ENCODE assay signal across 9 cellular contexts in genomic region chr11:12680246-12680939, GRCh38. TPM values are rescaled to one million over a fixed set of nuclear protein-coding genes. Genes with fewer than 3 reads are reported as not detected.
DNase-seq lines count a peak whose midpoint lies in the region; ATAC-seq and TF ChIP-seq lines count a peak whose summit lies in the region.
"Had no signal": no experiment of that assay in that cellular context is flagged by ENCODE, and none has a peak within 500 bp of the region (broad histone marks: within the 10 kb centered on the region; RNA-seq: fewer than 3 reads in every experiment).

No MANE protein-coding gene starts in this region.

- no peaks in the 10 kb centered on the region for H3K36me3 ChIP-seq in stomach

- H3K4me3 ChIP-seq in stomach, result peak overlapping the region in 3 of 4 donors; percentile 1 to 24 (median 9)

- no peak for ATAC-seq in stimulated activated naive CD8-positive, alpha-beta T cell treated with anti-CD3 and anti-CD28 coated beads, Interleukin-15, Interleukin-2, amounts not matched to agents 100 U/mL and 50 U/mL, for 24 hours
- ATAC-seq in stimulated activated naive CD8-positive, alpha-beta T cell treated with anti-CD3 and anti-CD28 coated beads, Interleukin-15, amount 100 ng/mL, for 72 hours, result no peak
- ATAC-seq in HG03196 (IDR thresholded peaks at IDR 0.05; ENCODE audit: unreplicated experiment) (no peak), GM21825 (IDR thresholded peaks at IDR 0.05; ENCODE audit: unreplicated experiment) (no peak)

- intact Hi-C loops in stomach (cut with DNase I; ENCODE audit: low total_unique reads), result no loop called here

- H3K9me3 Mint-ChIP-seq in stimulated activated naive CD8-positive, alpha-beta T cell treated with anti-CD3 and anti-CD28 coated beads, Interleukin-15, amount 100 ng/mL, for 72 hours, result no peaks in the 10 kb centered on the region
- H3K9me3 Mint-ChIP-seq: stimulated activated naive CD8-positive, alpha-beta T cell treated with anti-CD3 and anti-CD28 coated beads, Interleukin-15, Interleukin-2, amounts not matched to agents 100 ng/mL and 50 ng/mL, for 24 hours had no signal

- no peaks in the 10 kb centered on the region for H3K9me3 ChIP-seq in stomach

- no peak for TF ChIP-seq POLR2A in stomach (IDR thresholded peaks at IDR 0.05)

- peaks cover 39 to 95% (median 67%) of the 10 kb centered on the region in 4 donors for H3K4me1 ChIP-seq in stomach

- 12 to 15% (median 13%) methylated on average over 21 of the region's 21 CpGs for WGBS in stomach, 5 donors

- no peak overlapping the region for H3K27ac Mint-ChIP-seq in stimulated activated naive CD8-positive, alpha-beta T cell treated with anti-CD3 and anti-CD28 coated beads, Interleukin-15, amount 100 ng/mL, for 72 hours
- H3K27ac Mint-ChIP-seq: stimulated activated naive CD8-positive, alpha-beta T cell treated with anti-CD3 and anti-CD28 coated beads, Interleukin-15, Interleukin-2, amounts not matched to agents 100 ng/mL and 50 ng/mL, for 24 hours had no signal

- peaks cover 99% of the 10 kb centered on the region for H3K27me3 Mint-ChIP-seq in stimulated activated naive CD8-positive, alpha-beta T cell treated with anti-CD3 and anti-CD28 coated beads, Interleukin-15, amount 100 ng/mL, for 72 hours

- peaks cover 0 to under 1% (median 0%) of the 10 kb centered on the region in 3 donors for H3K27me3 ChIP-seq in stomach

- peak overlapping the region in 1 of 2 donors; percentile 29 for H3K4me3 Mint-ChIP-seq in stimulated activated naive CD8-positive, alpha-beta T cell treated with anti-CD3 and anti-CD28 coated beads, Interleukin-15, amount 100 ng/mL, for 72 hours
- H3K4me3 Mint-ChIP-seq: stimulated activated naive CD8-positive, alpha-beta T cell treated with anti-CD3 and anti-CD28 coated beads, Interleukin-15, Interleukin-2, amounts not matched to agents 100 ng/mL and 50 ng/mL, for 24 hours had no signal

- TF ChIP-seq CTCF in stomach (IDR thresholded peaks at IDR 0.05), result no peak

- H3K4me1 Mint-ChIP-seq in stimulated activated naive CD8-positive, alpha-beta T cell treated with anti-CD3 and anti-CD28 coated beads, Interleukin-15, amount 100 ng/mL, for 72 hours, result peaks cover 7% of the 10 kb centered on the region

- peak; percentile 3 for DNase-seq in stimulated activated naive CD8-positive, alpha-beta T cell treated with anti-CD3 and anti-CD28 coated beads, Interleukin-15, Interleukin-2, amounts not matched to agents 100 U/mL and 50 U/mL, for 24 hours
- no peak for DNase-seq in stimulated activated naive CD8-positive, alpha-beta T cell treated with anti-CD3 and anti-CD28 coated beads, Interleukin-15, amount 100 ng/mL, for 72 hours
- DNase-seq in NCI-H748 treated with DMSO at 0.1 percent for 48 hours (lab: John Stamatoyannopoulos, UW) (peak; percentile 83), cerebellar cortex (ENCODE audit: low spot score) (peak; percentile 61), inferior parietal cortex (ENCODE audit: extremely low spot score) (peak; percentile 82), stomach (peak; percentile 88)

- H3K27ac ChIP-seq in stomach, result peak overlapping the region; percentile 78 to 99 (median 81)

- TF ChIP-seq EP300 in stomach (IDR thresholded peaks at IDR 0.05), result peak; percentile 5

RNA-seq across cellular contexts. Expression of gene TEAD1, which starts 6.2 kb away (rescaled TPM):
- total RNA-seq in stomach, result 100 to 1,000 TPM in 1 of 5 donors, 10 to 100 TPM in 4; 52.5 to 133 (median 85.0) TPM
- polyA plus RNA-seq in stomach, result 10 to 100 TPM in 1 of 3 donors, 1 to 10 TPM in 2; 4.9 to 13.1 (median 8.4) TPM

Comparison
In these comparisons a context has a peak if more than half of its experiments do, and no peak if none do; other contexts are left out.
1. DNase-seq: peak in stimulated activated naive CD8-positive, alpha-beta T cell treated with anti-CD3 and anti-CD28 coated beads, Interleukin-15, Interleukin-2, amounts not matched to agents 100 U/mL and 50 U/mL, for 24 hours (single experiment), NCI-H748 treated with DMSO at 0.1 percent for 48 hours (single experiment), cerebellar cortex (single experiment), inferior parietal cortex (single experiment) and stomach (single experiment); none in stimulated activated naive CD8-positive, alpha-beta T cell treated with anti-CD3 and anti-CD28 coated beads, Interleukin-15, amount 100 ng/mL, for 72 hours (0 of 2).